ENCODE assay signal across 10 cellular contexts in the genomic region with DNA sequence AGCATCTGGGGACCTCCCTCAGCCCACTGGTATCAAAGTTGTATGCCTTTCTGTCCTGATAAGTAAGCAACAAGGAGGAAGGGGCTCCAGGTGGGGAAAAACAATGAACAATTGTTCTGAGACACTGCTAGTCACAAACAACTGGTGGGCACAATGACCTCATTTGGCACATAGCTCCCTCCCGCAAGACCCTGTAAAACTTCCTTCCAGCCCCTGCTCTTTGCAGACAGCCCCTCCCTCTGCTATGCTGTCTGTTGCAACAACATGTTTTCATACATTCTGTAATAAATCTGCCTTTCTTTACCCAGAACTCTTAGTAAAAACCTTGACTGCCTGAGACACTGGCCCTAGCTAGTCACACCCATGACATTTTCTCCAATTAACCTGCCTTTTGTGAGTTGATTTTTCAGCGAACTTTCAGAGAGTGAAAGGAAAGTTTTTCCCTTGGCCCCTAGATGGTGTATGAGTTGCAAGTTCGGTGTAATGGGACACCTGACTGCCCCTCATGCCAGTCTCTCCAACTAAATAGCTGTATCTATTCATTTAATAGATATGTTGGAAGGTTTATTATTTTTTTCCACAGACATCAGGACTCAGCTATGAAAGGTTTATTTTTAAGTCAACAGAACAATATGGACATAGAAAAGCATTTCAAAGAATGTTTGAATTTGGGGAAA.
DNase-seq lines count a peak whose midpoint lies in the region; ATAC-seq and TF ChIP-seq lines count a peak whose summit lies in the region.
"Had no signal": no experiment of that assay in that cellular context is flagged by ENCODE, and none has a peak within 500 bp of the region (broad histone marks: within the 10 kb centered on the region; RNA-seq: fewer than 3 reads in every experiment).

No MANE protein-coding gene starts in this region.

- H3K9me3 Mint-ChIP-seq in stimulated activated naive B cell treated with anti-CD40 and anti-IgM and Interleukin-4, amounts not matched to agents 10 μg/mL and 1 μg/mL and 100 μg/mL, for 72 hours = no peaks in the 10 kb centered on the region

- ATAC-seq in heart left ventricle (peak in 3 of 4 donors; percentile 47 to 60 (median 55)), HG02973 (IDR thresholded peaks at IDR 0.05; ENCODE audit: unreplicated experiment) (no peak), HG02981 (IDR thresholded peaks at IDR 0.05; ENCODE audit: unreplicated experiment) (no peak)
- peak; percentile 18 to 20 for ATAC-seq in stimulated activated naive B cell treated with anti-CD40 and anti-IgM and Interleukin-4, amounts not matched to agents 10 μg/mL and 1 μg/mL and 100 μg/mL, for 72 hours (replicated peaks)
- ATAC-seq: stimulated activated naive CD8-positive, alpha-beta T cell treated with anti-CD3 and anti-CD28 coated beads, Interleukin-15, Interleukin-2, amounts not matched to agents 100 U/mL and 50 U/mL, for 24 hours had no signal

- H3K36me3 Mint-ChIP-seq in stimulated activated naive B cell treated with anti-CD40 and anti-IgM and Interleukin-4, amounts not matched to agents 10 μg/mL and 1 μg/mL and 100 μg/mL, for 72 hours = peaks cover 25 to 53% of the 10 kb centered on the region in 2 donors

- WGBS in heart left ventricle, 4 donors = 36 to 52% (median 48%) methylated on average over 3 of the region's 3 CpGs

- H3K27ac ChIP-seq in SJCRH30 (peak overlapping the region; percentile 68), heart left ventricle (peak overlapping the region in 5 of 12 donors; percentile 7 to 33 (median 15))

- H3K4me1 ChIP-seq in SJCRH30 (peaks cover 13% of the 10 kb centered on the region), heart left ventricle (peaks cover 0 to 31% (median 12%) of the 10 kb centered on the region in 12 donors)

- peak overlapping the region; percentile 6 to 67 for H3K4me3 Mint-ChIP-seq in stimulated activated naive B cell treated with anti-CD40 and anti-IgM and Interleukin-4, amounts not matched to agents 10 μg/mL and 1 μg/mL and 100 μg/mL, for 72 hours

- H3K27me3 ChIP-seq in SJCRH30 (no peaks in the 10 kb centered on the region), heart left ventricle (no peaks in the 10 kb centered on the region)

- H3K36me3 ChIP-seq in SJCRH30 (no peaks in the 10 kb centered on the region), heart left ventricle (peaks cover 0 to 52% (median 35%) of the 10 kb centered on the region in 9 donors)

- H3K4me3 ChIP-seq in SJCRH30 (peak overlapping the region; percentile 16), heart left ventricle (no peak overlapping the region)

- DNase-seq in NCI-H2171 treated with DMSO at 0.1 percent for 48 hours (lab: John Stamatoyannopoulos, UW) (peak; percentile 12), NCI-H2171 (lab: John Stamatoyannopoulos, UW) (no peak), SJCRH30 (peak; percentile 50 to 71), heart left ventricle (no peak), occipital lobe (lab: John Stamatoyannopoulos, UW) (no peak)
- DNase-seq in stimulated activated naive B cell treated with anti-CD40 and anti-IgM and Interleukin-4, amounts not matched to agents 10 μg/mL and 1 μg/mL and 100 μg/mL, for 72 hours = no peak
- DNase-seq: left cardiac atrium; stimulated activated naive CD8-positive, alpha-beta T cell treated with anti-CD3 and anti-CD28 coated beads, Interleukin-15, Interleukin-2, amounts not matched to agents 100 U/mL and 50 U/mL, for 24 hours had no signal

- TF ChIP-seq CTCF in heart left ventricle (IDR thresholded peaks at IDR 0.05) = peak in 8 of 12 donors; percentile 15 to 44 (median 27)

- H3K9me3 ChIP-seq in SJCRH30 (replicated peaks) (no peaks in the 10 kb centered on the region), heart left ventricle (no peaks in the 10 kb centered on the region)

- peaks cover 18 to 43% of the 10 kb centered on the region in 2 donors for H3K4me1 Mint-ChIP-seq in stimulated activated naive B cell treated with anti-CD40 and anti-IgM and Interleukin-4, amounts not matched to agents 10 μg/mL and 1 μg/mL and 100 μg/mL, for 72 hours

- intact Hi-C loops in heart left ventricle (cut with DNase I) = loop anchor here in 1 of 10 donors (10.0 kb wide), 1 partner anchor 84 kb away; no protein-coding TSS in a partner anchor

- no peak for TF ChIP-seq POLR2A in heart left ventricle (IDR thresholded peaks at IDR 0.05)

- H3K27me3 Mint-ChIP-seq in stimulated activated naive B cell treated with anti-CD40 and anti-IgM and Interleukin-4, amounts not matched to agents 10 μg/mL and 1 μg/mL and 100 μg/mL, for 72 hours = no peaks in the 10 kb centered on the region

- H3K27ac Mint-ChIP-seq in stimulated activated naive B cell treated with anti-CD40 and anti-IgM and Interleukin-4, amounts not matched to agents 10 μg/mL and 1 μg/mL and 100 μg/mL, for 72 hours = peak overlapping the region; percentile 94

Comparison
In these comparisons a context has a peak if more than half of its experiments do, and no peak if none do; other contexts are left out.
1. DNase-seq: peak in NCI-H2171 treated with DMSO at 0.1 percent for 48 hours (single experiment) and SJCRH30 (2 of 2); none in NCI-H2171 (single experiment), heart left ventricle (0 of 5), stimulated activated naive B cell treated with anti-CD40 and anti-IgM and Interleukin-4, amounts not matched to agents 10 μg/mL and 1 μg/mL and 100 μg/mL, for 72 hours (single experiment) and occipital lobe (single experiment).
2. ATAC-seq: peak in heart left ventricle (3 of 4) and stimulated activated naive B cell treated with anti-CD40 and anti-IgM and Interleukin-4, amounts not matched to agents 10 μg/mL and 1 μg/mL and 100 μg/mL, for 72 hours (2 of 2); none in HG02973 (single experiment) and HG02981 (single experiment).